In genomic region chrX:3256868-3257267, GRCh38 we compare ENCODE assay signal across 17 cellular contexts.
"Had no signal": no experiment of that assay in that cellular context is flagged by ENCODE, and none has a peak within 500 bp of the region (broad histone marks: within the 10 kb centered on the region; RNA-seq: fewer than 3 reads in every experiment).

No MANE protein-coding gene starts in this region.

- ATAC-seq: SK-N-SH treated with all-trans-retinoic acid at 6 μM for 48 hours had no signal

- DNase-seq: KBM-7, NCI-H1092, NCI-H1105 treated with DMSO at 0.1 percent for 48 hours, NCI-H1417 treated with DMSO at 0.1 percent for 48 hours, NCI-H146, NCI-H1694 treated with DMSO at 0.1 percent for 48 hours, NCI-H1930, NCI-H2081, NCI-H2107, NCI-H2227 treated with DMSO at 0.1 percent for 48 hours, NCI-H524, NCI-H526 treated with DMSO at 0.1 percent for 48 hours, NCI-H748 treated with DMSO at 0.1 percent for 48 hours, SIG-M5 had no signal

- H3K27ac ChIP-seq: HL-60, RWPE1 had no signal
